In genomic region chr6:125491860-125492617, GRCh38 we compare ENCODE assay signal across 15 cellular contexts.
DNase-seq lines count a peak whose midpoint lies in the region; ATAC-seq, FAIRE-seq and TF ChIP-seq lines count a peak whose summit lies in the region.
"Had no signal": no experiment of that assay in that cellular context is flagged by ENCODE, and none has a peak within 500 bp of the region (broad histone marks: within the 10 kb centered on the region; RNA-seq: fewer than 3 reads in every experiment).

No MANE protein-coding gene starts in this region.

- no TSS peak for BruUV-seq in K562 (replicated peaks; lab: Mats Ljungman, UMichigan)

- no peak overlapping the region for H3K27ac ChIP-seq in K562 (ENCODE audit: extremely low read depth, low read depth, low read length)
- H3K27ac ChIP-seq: BLaER1, HL-60 had no signal

- no peak overlapping the region for H3K4me2 ChIP-seq in K562 (ENCODE audit: insufficient read depth, low read length)
- H3K4me2 ChIP-seq: BLaER1, GM23338 had no signal

- no peak overlapping the region for H3K9ac ChIP-seq in K562 (ENCODE audit: insufficient read depth in 1 of 2, low read depth in 2 of 2, low read length in 2 of 2)
- H3K9ac ChIP-seq: BLaER1 had no signal

- no peak for TF ChIP-seq CTCF in K562 (IDR thresholded peaks at IDR 0.05 in 2 of 3, conservative IDR thresholded peaks at IDR 0.05 in 1 of 3; ENCODE audit: insufficient read depth in 2 of 3, low read depth in 1 of 3, low read length in 3 of 3)
- no peak for TF ChIP-seq CTCF in lower leg skin (IDR thresholded peaks at IDR 0.05)

- FAIRE-seq in K562 (lab: Jason Lieb, UNC) = no peak

- H4K20me1 ChIP-seq in K562 (replicated peaks; ENCODE audit: control insufficient read depth, insufficient read depth, low read length) = no peaks in the 10 kb centered on the region
- H4K20me1 ChIP-seq: BLaER1 had no signal

- H3K36me3 ChIP-seq in K562 (ENCODE audit: control insufficient read depth, insufficient read depth, low read length) = no peaks in the 10 kb centered on the region
- H3K36me3 ChIP-seq: BLaER1 had no signal

- WGBS in K562 (ENCODE audit: insufficient coverage, low coverage, missing lambda C conversion rate) = 2% methylated on average over 8 of the region's 8 CpGs
- WGBS in lower leg skin, 2 donors = 82 to 84% methylated on average over 8 of the region's 8 CpGs

- H3K9me3 ChIP-seq in K562 (replicated peaks; ENCODE audit: control insufficient read depth, insufficient read depth, low read depth, low read length) = no peaks in the 10 kb centered on the region

- no peak for DNase-seq in HEK293T (ENCODE audit: extremely low spot score)
- no peak for DNase-seq in K562 (ENCODE audit: extremely low read depth in 1 of 4, low spot score in 3 of 4)
- DNase-seq in medulla oblongata (ENCODE audit: extremely low spot score) = peak; percentile 23
- DNase-seq in lower leg skin (ENCODE audit: low spot score in 2 of 2) = no peak
- no peak for DNase-seq in EL
- no peak for DNase-seq in NCI-H128 (lab: John Stamatoyannopoulos, UW; ENCODE audit: unreplicated experiment)
- DNase-seq: AML-193; CD8-positive, alpha-beta memory T cell; DMS53; H9; HFFc6; KG1 had no signal

- no peak for TF ChIP-seq EP300 in K562 (IDR thresholded peaks at IDR 0.05; ENCODE audit: low read length)

- POLR2A ChIA-PET in HEK293T (lab: Yijun Ruan, JAX) = no interaction called here
- POLR2A ChIA-PET in K562 (lab: Yijun Ruan, JAX) = no interaction called here

- H3K27me3 ChIP-seq in K562 (ENCODE audit: control insufficient read depth in 2 of 2, insufficient read depth in 2 of 2, low read length in 2 of 2) = peaks cover 0 to 3% of the 10 kb centered on the region in 2 experiments; a peak in 1 of 5 replicates
- H3K27me3 ChIP-seq: BLaER1 had no signal

- H3K79me2 ChIP-seq in K562 (ENCODE audit: control insufficient read depth, insufficient read depth, low read length) = no peaks in the 10 kb centered on the region

- intact Hi-C loops in K562 (cut with micrococcal nuclease) = no loop called here
- intact Hi-C loops in lower leg skin (cut with DNase I; ENCODE audit: low total_unique reads) = no loop called here

- in situ Hi-C loops in K562 (cut with MboI) = no loop called here

- H3K9me1 ChIP-seq in K562 (ENCODE audit: control insufficient read depth, insufficient read depth, low read length) = no peaks in the 10 kb centered on the region

- H3K4me3 ChIP-seq in K562 (no peak overlapping the region), lower leg skin (ENCODE audit: low read depth, poor library complexity, severe bottlenecking) (no peak overlapping the region)
- H3K4me3 ChIP-seq: BLaER1, GM23338 had no signal

- TF ChIP-seq POLR2A in K562 (conservative IDR thresholded peaks at IDR 0.05) = no peak
- no peak for TF ChIP-seq POLR2A in lower leg skin (IDR thresholded peaks at IDR 0.05)

- H2AFZ ChIP-seq in K562 (ENCODE audit: low read depth, low read length) = no peak overlapping the region
- H2AFZ ChIP-seq: GM23338 had no signal

- CTCF ChIA-PET in HEK293T (lab: Yijun Ruan, JAX) = no interaction called here
- CTCF ChIA-PET in K562 (lab: Yijun Ruan, JAX; ENCODE audit: low intra/inter-chr PET ratio) = no interaction called here

- TF ChIP-seq RAD21 in K562 (CRISPR knock-in tag; conservative IDR thresholded peaks at IDR 0.05 in 1 of 2, IDR thresholded peaks at IDR 0.05 in 1 of 2) = no peak

- no peak for ATAC-seq in K562
- ATAC-seq: GM23338 had no signal

- H3K4me1 ChIP-seq in K562 (replicated peaks in 1 of 2; ENCODE audit: control insufficient read depth in 2 of 2, insufficient read depth in 2 of 2, low read length in 2 of 2) = no peaks in the 10 kb centered on the region
- H3K4me1 ChIP-seq: BLaER1 had no signal

TF ChIP-seq in HEK293T, 16 proteins besides CTCF, POLR2A, EP300 and RAD21:
- TF ChIP-seq HDGF (IDR thresholded peaks at IDR 0.05; ENCODE audit: borderline replicate concordance) (no peak), PKNOX1 (IDR thresholded peaks at IDR 0.05) (0 out of 2 replicates have a peak, but pooled peaks have one; percentile 21)

TF ChIP-seq in K562, 482 proteins besides CTCF, POLR2A, EP300 and RAD21 (continues in another document):
- TF ChIP-seq ZNF311 (CRISPR knock-in tag; IDR thresholded peaks at IDR 0.05) (no peak), CHCHD3 (CRISPR knock-in tag; IDR thresholded peaks at IDR 0.05) (no peak), HOXB6 (CRISPR knock-in tag; IDR thresholded peaks at IDR 0.05; ENCODE audit: borderline replicate concordance) (no peak), BMI1 (IDR thresholded peaks at IDR 0.05; ENCODE audit: low read length) (no peak), ZBTB40 (IDR thresholded peaks at IDR 0.05) (no peak), ZBTB40 (CRISPR knock-in tag; IDR thresholded peaks at IDR 0.05) (no peak), HINFP (tag; conservative IDR thresholded peaks at IDR 0.05; ENCODE audit: low read depth) (no peak), ZNF174 (CRISPR knock-in tag; IDR thresholded peaks at IDR 0.05) (no peak), GTF2A2 (tag; IDR thresholded peaks at IDR 0.05) (no peak), KDM2B (CRISPR knock-in tag; IDR thresholded peaks at IDR 0.05) (no peak)
